Comparison of ENCODE assay signal across 8 cellular contexts in genomic region chr4:173171098-173171497, GRCh38. TPM values are rescaled to one million over a fixed set of nuclear protein-coding genes. Genes with fewer than 3 reads are reported as not detected.
DNase-seq lines count a peak whose midpoint lies in the region; ATAC-seq and TF ChIP-seq lines count a peak whose summit lies in the region.

No MANE protein-coding gene starts in this region.

- peaks cover 5 to 60% (median 42%) of the 10 kb centered on the region in 11 experiments; a peak in 18 of 22 replicates for H4K20me1 ChIP-seq in BLaER1 treated with 17β-estradiol and CSF1 and Interleukin-3, amounts not matched to agents 10 nM and 100 nM
- H4K20me1 ChIP-seq in HCT116 (ENCODE audit: insufficient read depth) (no peaks in the 10 kb centered on the region; the same call in 1 of the 2 replicates), SU-DHL-6 (ENCODE audit: low read depth, low read length) (peaks cover 17% of the 10 kb centered on the region), hepatocyte (ENCODE audit: insufficient read depth, poor library complexity, severe bottlenecking) (peaks cover 12% of the 10 kb centered on the region)

- CTCF ChIA-PET in HCT116 (lab: Charles Lee), result no interaction called here

- TF ChIP-seq RAD21 in HCT116 (IDR thresholded peaks at IDR 0.05; ENCODE audit: low read depth), result no peak

- H3K27ac ChIP-seq in BLaER1 treated with 17β-estradiol and CSF1 and Interleukin-3, amounts not matched to agents 10 nM and 100 nM, result peak overlapping the region in 9 of 11 experiments; percentile 94 to 100 (median 99); a peak in 18 of 22 replicates
- H3K27ac ChIP-seq in HCT116 (ENCODE audit: low read depth, low read length) (no peak overlapping the region), SU-DHL-6 (ENCODE audit: low read depth, low read length) (no peak overlapping the region), hepatocyte (no peak overlapping the region), aorta (ENCODE audit: low read depth in 1 of 2, low read length in 2 of 2) (no peak overlapping the region)

- peak overlapping the region; percentile 78 to 97 (median 94); a peak in 19 of 20 replicates for H3K4me3 ChIP-seq in BLaER1 treated with 17β-estradiol and CSF1 and Interleukin-3, amounts not matched to agents 10 nM and 100 nM
- H3K4me3 ChIP-seq in HCT116 (replicated peaks in 1 of 2; ENCODE audit: low read depth in 1 of 2, low read length in 2 of 2) (no peak overlapping the region; a peak in 1 of 4 replicates), SU-DHL-6 (ENCODE audit: insufficient read depth, low read length, poor library complexity, severe bottlenecking) (no peak overlapping the region), hepatocyte (peak overlapping the region; percentile 80), aorta (ENCODE audit: low read length in 2 of 2) (no peak overlapping the region)

- H3K27me3 ChIP-seq in BLaER1 treated with 17β-estradiol and CSF1 and Interleukin-3, amounts not matched to agents 10 nM and 100 nM, result no peaks in the 10 kb centered on the region
- H3K27me3 ChIP-seq in HCT116 (ENCODE audit: insufficient read depth, low read length), result no peaks in the 10 kb centered on the region
- H3K27me3 ChIP-seq in SU-DHL-6 (ENCODE audit: low read length), result no peaks in the 10 kb centered on the region
- no peaks in the 10 kb centered on the region for H3K27me3 ChIP-seq in hepatocyte
- no peaks in the 10 kb centered on the region for H3K27me3 ChIP-seq in aorta (ENCODE audit: control insufficient read depth in 1 of 2, insufficient read depth in 2 of 2, low read length in 1 of 2)

- peak overlapping the region; percentile 83 to 91 (median 88) for H3K4me2 ChIP-seq in BLaER1 treated with 17β-estradiol and CSF1 and Interleukin-3, amounts not matched to agents 10 nM and 100 nM
- H3K4me2 ChIP-seq in HCT116 (ENCODE audit: low read length) (peak overlapping the region; percentile 89), SU-DHL-6 (ENCODE audit: low read depth, low read length, poor library complexity, severe bottlenecking) (peak overlapping the region; percentile 84), hepatocyte (peak overlapping the region; percentile 94)

- TF ChIP-seq POLR2A in HCT116 (IDR thresholded peaks at IDR 0.05; ENCODE audit: borderline replicate concordance, extremely low read depth, insufficient read depth, insufficient read length) (no peak), GM18505 (IDR thresholded peaks at IDR 0.05; ENCODE audit: borderline replicate concordance, extremely low read depth, insufficient read depth, insufficient read length) (no peak)

- intact Hi-C loops in HCT116 (cut with micrococcal nuclease) (loop anchor here (1.0 kb wide), 2 partner anchors 86 to 146 kb away; no protein-coding TSS in a partner anchor), aorta (cut with DNase I) (no loop called here), left cardiac atrium (cut with DNase I) (loop anchor here (10.0 kb wide), 2 partner anchors 84 to 146 kb away; no protein-coding TSS in a partner anchor)

- H3F3A ChIP-seq in SU-DHL-6 (ENCODE audit: insufficient read depth), result peaks cover 25% of the 10 kb centered on the region; the same call in 1 of the 2 replicates

- H3K9me3 ChIP-seq in BLaER1 treated with 17β-estradiol and CSF1 and Interleukin-3, amounts not matched to agents 10 nM and 100 nM (replicated peaks in 1 of 11), result peaks cover 0 to 14% (median 0%) of the 10 kb centered on the region in 11 experiments; a peak in 6 of 22 replicates
- H3K9me3 ChIP-seq in HCT116 (ENCODE audit: control insufficient read depth in 1 of 2, insufficient read depth in 1 of 2, low read depth in 1 of 2, low read length in 2 of 2) (no peaks in the 10 kb centered on the region), SU-DHL-6 (ENCODE audit: insufficient read depth, low read length) (no peaks in the 10 kb centered on the region), hepatocyte (ENCODE audit: low read depth) (no peaks in the 10 kb centered on the region), aorta (ENCODE audit: control insufficient read depth, low read length) (no peaks in the 10 kb centered on the region)

- H2AFZ ChIP-seq in HCT116 (ENCODE audit: low read depth, low read length, poor library complexity, severe bottlenecking), result no peak overlapping the region
- no peak overlapping the region for H2AFZ ChIP-seq in SU-DHL-6 (ENCODE audit: low read depth, low read length, severe bottlenecking)
- no peak overlapping the region for H2AFZ ChIP-seq in hepatocyte

- H3K4me1 ChIP-seq in BLaER1 treated with 17β-estradiol and CSF1 and Interleukin-3, amounts not matched to agents 10 nM and 100 nM, result peaks cover 56 to 72% (median 65%) of the 10 kb centered on the region in 10 experiments
- H3K4me1 ChIP-seq in HCT116 (ENCODE audit: control insufficient read depth in 1 of 2, insufficient read depth in 2 of 2, low read length in 2 of 2) (peaks cover 17 to 49% of the 10 kb centered on the region in 2 experiments; a peak in 3 of 4 replicates), hepatocyte (ENCODE audit: insufficient read depth) (peaks cover 12% of the 10 kb centered on the region), aorta (ENCODE audit: control insufficient read depth in 1 of 2, insufficient read depth in 2 of 2, low read length in 2 of 2) (peaks cover 0 to 3% of the 10 kb centered on the region in 2 donors)

- H3K9ac ChIP-seq in BLaER1 treated with 17β-estradiol and CSF1 and Interleukin-3, amounts not matched to agents 10 nM and 100 nM, result peak overlapping the region in 9 of 11 experiments; percentile 96 to 100 (median 98); a peak in 18 of 22 replicates
- H3K9ac ChIP-seq in HCT116 (ENCODE audit: low read length) (no peak overlapping the region), SU-DHL-6 (ENCODE audit: low read length) (no peak overlapping the region)

- TSS peak; percentile 48 for BruUV-seq in HCT116 (replicated peaks; lab: Mats Ljungman, UMichigan)

- POLR2A ChIA-PET in HCT116 (lab: Charles Lee), result no interaction called here

- H3K9me2 ChIP-seq in HCT116 (ENCODE audit: insufficient read depth), result no peaks in the 10 kb centered on the region
- no peaks in the 10 kb centered on the region for H3K9me2 ChIP-seq in SU-DHL-6 (replicated peaks; ENCODE audit: insufficient read depth, low read length)
- no peaks in the 10 kb centered on the region for H3K9me2 ChIP-seq in hepatocyte (replicated peaks; ENCODE audit: insufficient read depth)

- peak in 2 of 3 experiments; percentile 28 to 29; a peak in 3 of 6 replicates for TF ChIP-seq CTCF in HCT116 (IDR thresholded peaks at IDR 0.05 in 2 of 3, conservative IDR thresholded peaks at IDR 0.05 in 1 of 3; ENCODE audit: borderline replicate concordance in 1 of 3, insufficient read depth in 1 of 3, low read depth in 2 of 3, low read length in 2 of 3)
- TF ChIP-seq CTCF in SU-DHL-6 (IDR thresholded peaks at IDR 0.05; ENCODE audit: insufficient read depth, low read length, poor library complexity, severe bottlenecking), result no peak
- peak; percentile 26 for TF ChIP-seq CTCF in hepatocyte (IDR thresholded peaks at IDR 0.05; ENCODE audit: poor library complexity)

- ATAC-seq in HCT116 (no peak), GM18505 (IDR thresholded peaks at IDR 0.05; ENCODE audit: unreplicated experiment) (no peak), aorta (ENCODE audit: low FRiP score) (no peak), left cardiac atrium (no peak)

- H3K79me2 ChIP-seq in HCT116 (ENCODE audit: insufficient read depth, low read length) (peaks cover 63% of the 10 kb centered on the region), SU-DHL-6 (ENCODE audit: insufficient read depth, low read length) (peaks cover 50% of the 10 kb centered on the region), hepatocyte (peaks cover 60% of the 10 kb centered on the region)

- WGBS in hepatocyte (ENCODE audit: low lambda C conversion rate, missing lambda C conversion rate), result 35% methylated on average over 2 of the region's 2 CpGs
- 37 to 47% methylated on average over 2 of the region's 2 CpGs for WGBS in aorta, 2 donors

- no peak for DNase-seq in HCT116 (ENCODE audit: low read depth, low spot score)
- peak; percentile 37 for DNase-seq in hepatocyte (ENCODE audit: low spot score)
- no peak for DNase-seq in aorta
- DNase-seq in left cardiac atrium, result no peak
- DNase-seq in COLO829 (ENCODE audit: low spot score), result no peak

- H3K36me3 ChIP-seq in BLaER1 treated with 17β-estradiol and CSF1 and Interleukin-3, amounts not matched to agents 10 nM and 100 nM, result peaks cover 0 to 35% (median 5%) of the 10 kb centered on the region in 11 experiments; a peak in 10 of 22 replicates
- H3K36me3 ChIP-seq in HCT116 (ENCODE audit: control insufficient read depth in 1 of 2, insufficient read depth in 2 of 2, low read length in 2 of 2) (no peaks in the 10 kb centered on the region), SU-DHL-6 (ENCODE audit: low read length) (no peaks in the 10 kb centered on the region), hepatocyte (replicated peaks; ENCODE audit: insufficient read depth, low read depth) (no peaks in the 10 kb centered on the region), aorta (ENCODE audit: control insufficient read depth in 1 of 2, insufficient read depth in 2 of 2, low read length in 1 of 2) (no peaks in the 10 kb centered on the region)

- RAD21 ChIA-PET in HCT116 (lab: Charles Lee; ENCODE audit: low non-redundant PET in 1 of 2, low total read pairs in 2 of 2, uncharacterized antibody in 2 of 2, unreplicated experiment in 2 of 2), result interaction anchor here in 1 of 2 experiments (0.9 kb wide), 1 partner anchor 199 kb away, joined by 3 read pairs; no protein-coding TSS in a partner anchor

TF ChIP-seq in HCT116, 20 proteins besides CTCF, POLR2A, EP300 and RAD21 (continues in another document):
- TF ChIP-seq POLR2AphosphoS5 (IDR thresholded peaks at IDR 0.05; ENCODE audit: low read depth, low read length), result no peak

RNA-seq across cellular contexts. Expression of gene GALNT7, which starts 2.5 kb away (rescaled TPM):
- total RNA-seq in HCT116 (2021; ENCODE audit: unreplicated experiment), result 21.3 TPM
- 5.4 and 6.7 TPM in 2 replicates for polyA plus RNA-seq in HCT116 (2012)
- 44.6 and 49.5 TPM in 2 replicates for total RNA-seq in hepatocyte
- polyA plus RNA-seq in hepatocyte, result 23.1 and 23.7 TPM in 2 replicates
- total RNA-seq in aorta, result 10 to 100 TPM; 20.3 to 29.8 TPM
- 10 to 100 TPM in 1 of 2 donors, 1 to 10 TPM in 1; 6.3 to 12.1 TPM for polyA plus RNA-seq in aorta
- 1 to 10 TPM; 5.8 to 8.0 TPM for total RNA-seq in left cardiac atrium

Comparison
In these comparisons a context has a peak if more than half of its experiments do, and no peak if none do; other contexts are left out.
1. H3K27ac ChIP-seq: peak in BLaER1 treated with 17β-estradiol and CSF1 and Interleukin-3, amounts not matched to agents 10 nM and 100 nM (9 of 11); none in HCT116 (single experiment), SU-DHL-6 (single experiment), hepatocyte (single experiment) and aorta (0 of 2).
2. H3K4me3 ChIP-seq: peak in BLaER1 treated with 17β-estradiol and CSF1 and Interleukin-3, amounts not matched to agents 10 nM and 100 nM (10 of 10) and hepatocyte (single experiment); none in HCT116 (0 of 2), SU-DHL-6 (single experiment) and aorta (0 of 2).
3. H3K9ac ChIP-seq: peak in BLaER1 treated with 17β-estradiol and CSF1 and Interleukin-3, amounts not matched to agents 10 nM and 100 nM (9 of 11); none in HCT116 (single experiment) and SU-DHL-6 (single experiment).
4. intact Hi-C loops: an anchor here in HCT116 (1.0 kb wide) and left cardiac atrium (10.0 kb wide); none called in aorta.
5. Peak in every context shown above with its lines, with median percentiles within 50 percentile points of each other: H3K4me2 ChIP-seq.